In genomic region chr20:31722388-31723281, GRCh38 we compare ENCODE assay signal across 1 cellular context.
TF ChIP-seq lines count a peak whose summit lies in the region.

BCL2L1 (minus strand) TSS chr20:31722868; CDS start chr20:31722218, 650 bp downstream.

TF ChIP-seq in HepG2, 621 proteins besides CTCF, POLR2A, EP300 and RAD21 (continued from another document and continues in another):
- no peak for TF ChIP-seq CSRNP2 (CRISPR knock-in tag; conservative IDR thresholded peaks at IDR 0.05; ENCODE audit: low read depth)
- no peak for TF ChIP-seq SUZ12 (IDR thresholded peaks at IDR 0.05; ENCODE audit: low read depth, low read length)
- TF ChIP-seq SNAPC5 (CRISPR knock-in tag; IDR thresholded peaks at IDR 0.05; ENCODE audit: borderline replicate concordance), result no peak
- TF ChIP-seq PHF8 (CRISPR knock-in tag; IDR thresholded peaks at IDR 0.05), result peak; percentile 26; the same call in 1 of the 2 replicates
- 0 out of 2 replicates have a peak, but pooled peaks have one; percentile 48 for TF ChIP-seq ZNF318 (CRISPR knock-in tag; IDR thresholded peaks at IDR 0.05)
- TF ChIP-seq STAT5B (CRISPR knock-in tag; IDR thresholded peaks at IDR 0.05), result no peak; the same call in 1 of the 2 replicates
- no peak for TF ChIP-seq ATF7 (IDR thresholded peaks at IDR 0.05)
- TF ChIP-seq ATF7 (CRISPR knock-in tag; IDR thresholded peaks at IDR 0.05), result no peak
- TF ChIP-seq ZNF570 (CRISPR knock-in tag; IDR thresholded peaks at IDR 0.05; ENCODE audit: borderline replicate concordance), result 0 out of 2 replicates have a peak, but pooled peaks have one; percentile 65
- TF ChIP-seq ZNF160 (CRISPR knock-in tag; IDR thresholded peaks at IDR 0.05), result no peak
- peak; percentile 73 for TF ChIP-seq XRCC5 (optimal IDR thresholded peaks at IDR 0.05; ENCODE audit: low read length)
- TF ChIP-seq ZNF232 (CRISPR knock-in tag; IDR thresholded peaks at IDR 0.05; ENCODE audit: borderline replicate concordance), result no peak
- TF ChIP-seq HOXA7 (CRISPR knock-in tag; IDR thresholded peaks at IDR 0.05), result no peak
- TF ChIP-seq ZNF557 (CRISPR knock-in tag; IDR thresholded peaks at IDR 0.05), result peak; percentile 69; the same call in 1 of the 2 replicates
- no peak for TF ChIP-seq PLRG1 (conservative IDR thresholded peaks at IDR 0.05)
- no peak for TF ChIP-seq THAP7 (CRISPR knock-in tag; IDR thresholded peaks at IDR 0.05)
- peak; percentile 62; the same call in 1 of the 2 replicates for TF ChIP-seq DRAP1 (CRISPR knock-in tag; IDR thresholded peaks at IDR 0.05)
- TF ChIP-seq NFE2 (CRISPR knock-in tag; IDR thresholded peaks at IDR 0.05), result no peak
- TF ChIP-seq RERE (CRISPR knock-in tag; IDR thresholded peaks at IDR 0.05; ENCODE audit: low read depth), result 0 out of 2 replicates have a peak, but pooled peaks have one; percentile 11
- peak; percentile 70 for TF ChIP-seq PRPF4 (IDR thresholded peaks at IDR 0.05; ENCODE audit: low read depth, low read length, poor library complexity, severe bottlenecking)
- no peak for TF ChIP-seq ISL2 (CRISPR knock-in tag; IDR thresholded peaks at IDR 0.05)
- peak; percentile 87 for TF ChIP-seq ZC3H13 (CRISPR knock-in tag; IDR thresholded peaks at IDR 0.05)
- no peak for TF ChIP-seq PITX1 (CRISPR knock-in tag; IDR thresholded peaks at IDR 0.05)
- no peak for TF ChIP-seq ELF1 (CRISPR knock-in tag; IDR thresholded peaks at IDR 0.05)
- TF ChIP-seq SNAPC4 (CRISPR knock-in tag; IDR thresholded peaks at IDR 0.05), result peak; percentile 53; the same call in 1 of the 2 replicates
- TF ChIP-seq ZNF264 (CRISPR knock-in tag; IDR thresholded peaks at IDR 0.05), result no peak; the same call in 1 of the 2 replicates
- 0 out of 2 replicates have a peak, but pooled peaks have one; percentile 63 for TF ChIP-seq ONECUT2 (CRISPR knock-in tag; IDR thresholded peaks at IDR 0.05)
